In the genomic region with DNA sequence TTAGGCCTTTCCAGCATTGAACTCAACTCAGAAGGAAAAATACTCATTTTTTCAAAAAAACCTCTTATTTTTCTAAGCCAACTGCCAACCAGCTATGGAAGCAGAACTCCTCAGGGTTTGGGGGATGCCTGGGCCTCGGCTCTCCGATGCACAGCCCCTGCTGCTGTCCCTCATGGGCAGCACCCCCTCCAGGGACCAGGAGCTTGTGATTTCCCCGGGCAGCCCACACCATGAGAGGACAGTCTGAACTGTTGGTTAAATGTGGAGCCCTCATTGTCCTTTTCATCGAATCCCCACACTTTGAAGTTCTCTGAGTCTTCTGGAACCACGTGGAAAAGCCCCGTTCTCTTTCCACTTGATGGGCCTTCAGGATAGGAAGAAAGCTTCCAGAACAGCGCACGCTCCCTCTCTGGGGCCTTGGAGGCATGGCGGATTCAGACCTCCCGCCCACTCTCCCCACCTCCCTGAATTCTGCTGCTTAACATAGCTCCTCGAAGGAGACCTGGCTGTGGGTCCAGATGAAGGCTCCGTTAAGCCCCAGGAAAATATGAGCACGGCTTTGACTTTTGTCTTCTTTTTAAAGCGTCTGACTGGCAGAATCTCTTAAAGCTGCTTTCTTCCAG, we compare ENCODE assay signal across 1 cellular context.
TF ChIP-seq lines count a peak whose summit lies in the region.

No MANE protein-coding gene starts in this region.

TF ChIP-seq in WTC11, 78 proteins besides CTCF, POLR2A, EP300 and RAD21 (continued from another document):
- TF ChIP-seq, protein P1, sequence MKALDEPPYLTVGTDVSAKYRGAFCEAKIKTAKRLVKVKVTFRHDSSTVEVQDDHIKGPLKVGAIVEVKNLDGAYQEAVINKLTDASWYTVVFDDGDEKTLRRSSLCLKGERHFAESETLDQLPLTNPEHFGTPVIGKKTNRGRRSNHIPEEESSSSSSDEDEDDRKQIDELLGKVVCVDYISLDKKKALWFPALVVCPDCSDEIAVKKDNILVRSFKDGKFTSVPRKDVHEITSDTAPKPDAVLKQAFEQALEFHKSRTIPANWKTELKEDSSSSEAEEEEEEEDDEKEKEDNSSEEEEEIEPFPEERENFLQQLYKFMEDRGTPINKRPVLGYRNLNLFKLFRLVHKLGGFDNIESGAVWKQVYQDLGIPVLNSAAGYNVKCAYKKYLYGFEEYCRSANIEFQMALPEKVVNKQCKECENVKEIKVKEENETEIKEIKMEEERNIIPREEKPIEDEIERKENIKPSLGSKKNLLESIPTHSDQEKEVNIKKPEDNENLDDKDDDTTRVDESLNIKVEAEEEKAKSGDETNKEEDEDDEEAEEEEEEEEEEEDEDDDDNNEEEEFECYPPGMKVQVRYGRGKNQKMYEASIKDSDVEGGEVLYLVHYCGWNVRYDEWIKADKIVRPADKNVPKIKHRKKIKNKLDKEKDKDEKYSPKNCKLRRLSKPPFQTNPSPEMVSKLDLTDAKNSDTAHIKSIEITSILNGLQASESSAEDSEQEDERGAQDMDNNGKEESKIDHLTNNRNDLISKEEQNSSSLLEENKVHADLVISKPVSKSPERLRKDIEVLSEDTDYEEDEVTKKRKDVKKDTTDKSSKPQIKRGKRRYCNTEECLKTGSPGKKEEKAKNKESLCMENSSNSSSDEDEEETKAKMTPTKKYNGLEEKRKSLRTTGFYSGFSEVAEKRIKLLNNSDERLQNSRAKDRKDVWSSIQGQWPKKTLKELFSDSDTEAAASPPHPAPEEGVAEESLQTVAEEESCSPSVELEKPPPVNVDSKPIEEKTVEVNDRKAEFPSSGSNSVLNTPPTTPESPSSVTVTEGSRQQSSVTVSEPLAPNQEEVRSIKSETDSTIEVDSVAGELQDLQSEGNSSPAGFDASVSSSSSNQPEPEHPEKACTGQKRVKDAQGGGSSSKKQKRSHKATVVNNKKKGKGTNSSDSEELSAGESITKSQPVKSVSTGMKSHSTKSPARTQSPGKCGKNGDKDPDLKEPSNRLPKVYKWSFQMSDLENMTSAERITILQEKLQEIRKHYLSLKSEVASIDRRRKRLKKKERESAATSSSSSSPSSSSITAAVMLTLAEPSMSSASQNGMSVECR (CRISPR knock-in tag; IDR thresholded peaks at IDR 0.05; ENCODE audit: borderline replicate concordance) = no peak
- no peak for TF ChIP-seq OVOL2 (CRISPR knock-in tag; IDR thresholded peaks at IDR 0.05; ENCODE audit: borderline replicate concordance)
- TF ChIP-seq, protein P2, sequence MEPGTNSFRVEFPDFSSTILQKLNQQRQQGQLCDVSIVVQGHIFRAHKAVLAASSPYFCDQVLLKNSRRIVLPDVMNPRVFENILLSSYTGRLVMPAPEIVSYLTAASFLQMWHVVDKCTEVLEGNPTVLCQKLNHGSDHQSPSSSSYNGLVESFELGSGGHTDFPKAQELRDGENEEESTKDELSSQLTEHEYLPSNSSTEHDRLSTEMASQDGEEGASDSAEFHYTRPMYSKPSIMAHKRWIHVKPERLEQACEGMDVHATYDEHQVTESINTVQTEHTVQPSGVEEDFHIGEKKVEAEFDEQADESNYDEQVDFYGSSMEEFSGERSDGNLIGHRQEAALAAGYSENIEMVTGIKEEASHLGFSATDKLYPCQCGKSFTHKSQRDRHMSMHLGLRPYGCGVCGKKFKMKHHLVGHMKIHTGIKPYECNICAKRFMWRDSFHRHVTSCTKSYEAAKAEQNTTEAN (CRISPR knock-in tag; IDR thresholded peaks at IDR 0.05) = no peak
- TF ChIP-seq, protein P3, sequence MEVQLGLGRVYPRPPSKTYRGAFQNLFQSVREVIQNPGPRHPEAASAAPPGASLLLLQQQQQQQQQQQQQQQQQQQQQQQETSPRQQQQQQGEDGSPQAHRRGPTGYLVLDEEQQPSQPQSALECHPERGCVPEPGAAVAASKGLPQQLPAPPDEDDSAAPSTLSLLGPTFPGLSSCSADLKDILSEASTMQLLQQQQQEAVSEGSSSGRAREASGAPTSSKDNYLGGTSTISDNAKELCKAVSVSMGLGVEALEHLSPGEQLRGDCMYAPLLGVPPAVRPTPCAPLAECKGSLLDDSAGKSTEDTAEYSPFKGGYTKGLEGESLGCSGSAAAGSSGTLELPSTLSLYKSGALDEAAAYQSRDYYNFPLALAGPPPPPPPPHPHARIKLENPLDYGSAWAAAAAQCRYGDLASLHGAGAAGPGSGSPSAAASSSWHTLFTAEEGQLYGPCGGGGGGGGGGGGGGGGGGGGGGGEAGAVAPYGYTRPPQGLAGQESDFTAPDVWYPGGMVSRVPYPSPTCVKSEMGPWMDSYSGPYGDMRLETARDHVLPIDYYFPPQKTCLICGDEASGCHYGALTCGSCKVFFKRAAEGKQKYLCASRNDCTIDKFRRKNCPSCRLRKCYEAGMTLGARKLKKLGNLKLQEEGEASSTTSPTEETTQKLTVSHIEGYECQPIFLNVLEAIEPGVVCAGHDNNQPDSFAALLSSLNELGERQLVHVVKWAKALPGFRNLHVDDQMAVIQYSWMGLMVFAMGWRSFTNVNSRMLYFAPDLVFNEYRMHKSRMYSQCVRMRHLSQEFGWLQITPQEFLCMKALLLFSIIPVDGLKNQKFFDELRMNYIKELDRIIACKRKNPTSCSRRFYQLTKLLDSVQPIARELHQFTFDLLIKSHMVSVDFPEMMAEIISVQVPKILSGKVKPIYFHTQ (CRISPR knock-in tag; IDR thresholded peaks at IDR 0.05) = no peak
- TF ChIP-seq, protein P4, sequence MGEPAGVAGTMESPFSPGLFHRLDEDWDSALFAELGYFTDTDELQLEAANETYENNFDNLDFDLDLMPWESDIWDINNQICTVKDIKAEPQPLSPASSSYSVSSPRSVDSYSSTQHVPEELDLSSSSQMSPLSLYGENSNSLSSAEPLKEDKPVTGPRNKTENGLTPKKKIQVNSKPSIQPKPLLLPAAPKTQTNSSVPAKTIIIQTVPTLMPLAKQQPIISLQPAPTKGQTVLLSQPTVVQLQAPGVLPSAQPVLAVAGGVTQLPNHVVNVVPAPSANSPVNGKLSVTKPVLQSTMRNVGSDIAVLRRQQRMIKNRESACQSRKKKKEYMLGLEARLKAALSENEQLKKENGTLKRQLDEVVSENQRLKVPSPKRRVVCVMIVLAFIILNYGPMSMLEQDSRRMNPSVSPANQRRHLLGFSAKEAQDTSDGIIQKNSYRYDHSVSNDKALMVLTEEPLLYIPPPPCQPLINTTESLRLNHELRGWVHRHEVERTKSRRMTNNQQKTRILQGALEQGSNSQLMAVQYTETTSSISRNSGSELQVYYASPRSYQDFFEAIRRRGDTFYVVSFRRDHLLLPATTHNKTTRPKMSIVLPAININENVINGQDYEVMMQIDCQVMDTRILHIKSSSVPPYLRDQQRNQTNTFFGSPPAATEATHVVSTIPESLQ (CRISPR knock-in tag; IDR thresholded peaks at IDR 0.05) = no peak
- TF ChIP-seq HMGA2 (CRISPR knock-in tag; IDR thresholded peaks at IDR 0.05) = no peak
- TF ChIP-seq RORB (CRISPR knock-in tag; IDR thresholded peaks at IDR 0.05) = no peak
